ENCODE assay signal across 19 cellular contexts in the genomic region with DNA sequence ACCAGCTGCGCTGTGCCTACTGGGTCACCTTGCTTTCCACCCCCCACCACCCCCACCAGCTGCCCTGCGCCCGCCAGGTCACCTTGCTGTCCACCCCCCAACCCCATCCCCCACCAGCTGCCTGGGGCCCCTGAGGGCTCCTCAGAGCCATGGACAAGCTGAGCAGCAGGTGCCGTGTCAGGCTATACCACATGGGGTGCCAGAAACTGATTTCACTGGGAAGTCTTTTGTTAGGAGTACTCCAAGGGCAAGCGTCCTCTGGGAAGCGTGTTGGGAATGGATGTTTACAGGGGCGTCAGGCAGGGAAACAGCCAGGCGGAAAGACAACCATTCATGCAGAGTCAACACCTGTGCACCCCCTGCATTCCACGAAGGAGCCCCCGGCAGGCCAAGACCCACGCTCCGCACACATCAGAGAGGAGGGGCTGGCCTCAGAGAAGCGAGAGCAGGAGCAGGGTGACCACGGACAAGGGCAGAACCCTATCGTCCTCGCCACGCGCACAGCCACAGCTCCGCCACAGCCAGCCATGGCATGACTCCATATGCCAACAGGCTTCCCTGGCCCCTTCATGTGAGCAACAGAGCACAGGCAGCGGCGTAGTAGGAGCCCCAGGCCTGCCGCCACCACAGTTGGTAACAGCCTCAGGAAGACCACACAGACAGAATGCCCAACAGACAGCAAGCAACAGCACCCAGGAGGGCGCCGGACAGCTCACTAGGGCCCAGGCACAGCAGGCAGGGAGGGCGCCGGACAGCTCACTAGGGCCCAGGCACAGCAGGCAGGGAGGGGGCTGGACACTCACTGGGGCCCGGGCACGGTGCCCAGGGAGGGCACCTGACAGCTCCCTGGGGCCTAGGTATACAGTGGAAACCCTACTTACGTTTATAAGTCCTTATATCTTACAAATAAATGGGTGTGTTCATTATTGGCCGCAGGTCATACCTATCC.
DNase-seq lines count a peak whose midpoint lies in the region; ATAC-seq, FAIRE-seq and TF ChIP-seq lines count a peak whose summit lies in the region.
"Had no signal": no experiment of that assay in that cellular context is flagged by ENCODE, and none has a peak within 500 bp of the region (broad histone marks: within the 10 kb centered on the region; RNA-seq: fewer than 3 reads in every experiment).

No MANE protein-coding gene starts in this region.

- ATAC-seq in heart right ventricle: peak in 7 of 8 donors; percentile 15 to 77 (median 47)
- no peak for ATAC-seq in stimulated activated naive CD8-positive, alpha-beta T cell treated with anti-CD3 and anti-CD28 coated beads, Interleukin-15, amount 100 ng/mL, for 72 hours
- ATAC-seq in HG02571 (IDR thresholded peaks at IDR 0.05; ENCODE audit: unreplicated experiment): no peak
- ATAC-seq: naive thymus-derived CD8-positive, alpha-beta T cell had no signal

- intact Hi-C loops in heart right ventricle (cut with DNase I): no loop called here

- no peaks in the 10 kb centered on the region for H3K27me3 ChIP-seq in heart right ventricle
- H3K27me3 ChIP-seq: SJCRH30 had no signal

- peaks cover 0 to 7% (median 0%) of the 10 kb centered on the region in 9 donors for H3K36me3 ChIP-seq in heart right ventricle
- H3K36me3 ChIP-seq: SJCRH30 had no signal

- DNase-seq in NCI-H510A treated with DMSO at 0.1 percent for 48 hours (lab: John Stamatoyannopoulos, UW) (peak; percentile 53), NCI-H510A (lab: John Stamatoyannopoulos, UW) (no peak), NCI-H2171 (lab: John Stamatoyannopoulos, UW) (peak; percentile 31), heart right ventricle (peak in 1 of 2 donors; percentile 26), urothelium cell line (ENCODE audit: low spot score) (no peak), GM12891 (ENCODE audit: insufficient read length, low spot score) (no peak)
- no peak for DNase-seq in stimulated activated naive CD8-positive, alpha-beta T cell treated with anti-CD3 and anti-CD28 coated beads, Interleukin-15, amount 100 ng/mL, for 72 hours
- DNase-seq: ACHN; activated CD4-positive, alpha-beta T cell treated with anti-CD3 and anti-CD28 coated beads, Interleukin-2, amount 50 U/mL, for 4 hours; activated gamma-delta T cell treated with Interleukin-2 at 50 U/mL for 16 hours; CD4-positive, CD25-positive, alpha-beta regulatory T cell; foreskin melanocyte; mesendoderm; naive thymus-derived CD8-positive, alpha-beta T cell; NCI-H524 treated with DMSO at 0.1 percent for 48 hours; SJCRH30 had no signal

- H3K9me3 Mint-ChIP-seq in stimulated activated naive CD8-positive, alpha-beta T cell treated with anti-CD3 and anti-CD28 coated beads, Interleukin-15, amount 100 ng/mL, for 72 hours: no peaks in the 10 kb centered on the region
- H3K9me3 Mint-ChIP-seq: CD4-positive, CD25-positive, alpha-beta regulatory T cell; naive thymus-derived CD8-positive, alpha-beta T cell; T-helper 1 cell treated with Interleukin-12 subunit alpha and Interleukin-12 subunit beta and Interleukin-4 antibody, amounts not matched to agents 30 μg/mL and 1 μg/mL, for 36 hours had no signal

- H3K27ac Mint-ChIP-seq in stimulated activated naive CD8-positive, alpha-beta T cell treated with anti-CD3 and anti-CD28 coated beads, Interleukin-15, amount 100 ng/mL, for 72 hours: no peak overlapping the region
- H3K27ac Mint-ChIP-seq: CD4-positive, CD25-positive, alpha-beta regulatory T cell; T-helper 1 cell treated with Interleukin-12 subunit alpha and Interleukin-12 subunit beta and Interleukin-4 antibody, amounts not matched to agents 30 μg/mL and 1 μg/mL, for 36 hours had no signal

- no peak for TF ChIP-seq POLR2A in GM12891 (IDR thresholded peaks at IDR 0.05; ENCODE audit: low read depth, low read length)

- H3K27ac ChIP-seq in heart right ventricle: peak overlapping the region in 2 of 10 donors; percentile 15 to 28
- H3K27ac ChIP-seq: SJCRH30 had no signal

- peaks cover 30% of the 10 kb centered on the region for H3K4me1 Mint-ChIP-seq in stimulated activated naive CD8-positive, alpha-beta T cell treated with anti-CD3 and anti-CD28 coated beads, Interleukin-15, amount 100 ng/mL, for 72 hours

- no peaks in the 10 kb centered on the region for H3K27me3 Mint-ChIP-seq in stimulated activated naive CD8-positive, alpha-beta T cell treated with anti-CD3 and anti-CD28 coated beads, Interleukin-15, amount 100 ng/mL, for 72 hours
- H3K27me3 Mint-ChIP-seq: CD4-positive, CD25-positive, alpha-beta regulatory T cell; naive thymus-derived CD8-positive, alpha-beta T cell had no signal

- peak; percentile 92 for FAIRE-seq in urothelium cell line (lab: Jason Lieb, UNC)
- FAIRE-seq in GM12891 (lab: Jason Lieb, UNC): no peak
- FAIRE-seq: K562 had no signal

- no peak overlapping the region for H3K4me3 Mint-ChIP-seq in stimulated activated naive CD8-positive, alpha-beta T cell treated with anti-CD3 and anti-CD28 coated beads, Interleukin-15, amount 100 ng/mL, for 72 hours
- H3K4me3 Mint-ChIP-seq: CD4-positive, CD25-positive, alpha-beta regulatory T cell; T-helper 1 cell treated with Interleukin-12 subunit alpha and Interleukin-12 subunit beta and Interleukin-4 antibody, amounts not matched to agents 30 μg/mL and 1 μg/mL, for 36 hours had no signal

- no peaks in the 10 kb centered on the region for H3K9me3 ChIP-seq in heart right ventricle
- H3K9me3 ChIP-seq: SJCRH30 had no signal

- no peak overlapping the region for H3K4me3 ChIP-seq in heart right ventricle
- H3K4me3 ChIP-seq: K562, SJCRH30 had no signal

- no peak for TF ChIP-seq CTCF in heart right ventricle (IDR thresholded peaks at IDR 0.05)

- WGBS in heart right ventricle, 2 donors: 79 to 86% methylated on average over 23 to 30 of the region's 30 CpGs

- H3K4me1 ChIP-seq in heart right ventricle: peaks cover 0 to 29% (median 14%) of the 10 kb centered on the region in 9 donors
- H3K4me1 ChIP-seq: SJCRH30 had no signal

TF ChIP-seq in GM12891, 5 proteins besides CTCF, POLR2A, EP300 and RAD21:
- TF ChIP-seq POLR2AphosphoS5 (IDR thresholded peaks at IDR 0.05; ENCODE audit: low read depth, low read length): no peak
- TF ChIP-seq PAX5 (IDR thresholded peaks at IDR 0.05; ENCODE audit: insufficient read depth, low read length, severe bottlenecking): no peak
- TF ChIP-seq POU2F2 (IDR thresholded peaks at IDR 0.05; ENCODE audit: low read depth, low read length): no peak
- no peak for TF ChIP-seq SPI1 (IDR thresholded peaks at IDR 0.05; ENCODE audit: low read depth, low read length)
- no peak for TF ChIP-seq TAF1 (IDR thresholded peaks at IDR 0.05; ENCODE audit: low read depth, low read length)

Comparison
In these comparisons a context has a peak if more than half of its experiments do, and no peak if none do; other contexts are left out.
1. DNase-seq: peak in NCI-H510A treated with DMSO at 0.1 percent for 48 hours (single experiment) and NCI-H2171 (single experiment); none in NCI-H510A (single experiment), urothelium cell line (single experiment), GM12891 (single experiment) and stimulated activated naive CD8-positive, alpha-beta T cell treated with anti-CD3 and anti-CD28 coated beads, Interleukin-15, amount 100 ng/mL, for 72 hours (0 of 2).
2. ATAC-seq: peak in heart right ventricle (7 of 8); none in stimulated activated naive CD8-positive, alpha-beta T cell treated with anti-CD3 and anti-CD28 coated beads, Interleukin-15, amount 100 ng/mL, for 72 hours (single experiment) and HG02571 (single experiment).